32 cellular contexts compared by ENCODE assay signal in the genomic region with DNA sequence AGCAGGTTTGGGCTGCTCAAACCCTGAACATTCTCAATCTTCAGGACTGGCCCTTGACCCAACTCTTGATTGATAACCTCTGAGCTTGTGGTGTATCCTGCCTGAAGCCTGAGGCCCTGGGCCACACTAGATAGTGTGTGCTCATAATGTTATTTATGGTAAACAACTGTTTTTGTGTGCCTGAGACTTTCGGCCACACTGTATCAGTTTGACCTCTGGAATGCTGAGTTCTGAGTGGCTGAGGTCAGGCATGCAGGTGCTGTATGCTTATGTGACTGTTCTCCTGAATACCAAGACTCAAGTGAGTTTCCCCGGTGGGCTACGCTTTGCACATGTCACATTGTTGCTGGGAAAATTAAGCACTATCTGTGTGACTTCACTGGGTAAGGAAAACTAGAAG.
"Had no signal": no experiment of that assay in that cellular context is flagged by ENCODE, and none has a peak within 500 bp of the region (broad histone marks: within the 10 kb centered on the region; RNA-seq: fewer than 3 reads in every experiment).

No MANE protein-coding gene starts in this region.

- H3K27me3 ChIP-seq: ascending aorta, MG63, Peyer's patch had no signal

- H3K36me3 ChIP-seq: ascending aorta, MG63, Peyer's patch had no signal

- DNase-seq: activated CD4-positive, alpha-beta T cell treated with anti-CD3 and anti-CD28 coated beads for 1 hour; activated CD4-positive, alpha-beta T cell treated with anti-CD3 and anti-CD28 coated beads, Interleukin-2, amount 10 ng/mL, durations not matched to agents 7 days and 5 days; activated CD4-positive, alpha-beta T cell treated with anti-CD3 and anti-CD28 coated beads, Interleukin-2, amount 50 U/mL, for 48 hours; activated CD4-positive, CD25-positive, alpha-beta regulatory T cell; activated CD8-positive, alpha-beta T cell treated with anti-CD3 and anti-CD28 coated beads, Interleukin-2, amount 10 ng/mL, durations not matched to agents 7 days and 5 days; activated gamma-delta T cell; activated naive CD4-positive, alpha-beta T cell treated with Interleukin-2 at 50 U/mL for 16 hours; activated naive CD8-positive, alpha-beta T cell treated with anti-CD3 and anti-CD28 coated beads, Interleukin-2, amount 10 ng/mL, durations not matched to agents 7 days and 5 days; activated T-cell treated with anti-CD3 and anti-CD28 coated beads, Interleukin-2, amount 50 U/mL, for 24 hours; amygdala; Kasumi-1; KG1; MG63; MV-4-11; NCI-H1092; NCI-H1436 treated with DMSO at 0.1 percent for 48 hours; NCI-H1694 treated with DMSO at 0.1 percent for 48 hours; NCI-H2029; NCI-H345; NCI-H524 treated with DMSO at 0.1 percent for 48 hours; NK-92 treated with Interleukin-12 subunit alpha and Interleukin-12 subunit beta, amount 100 ng/mL, for 24 hours; PC-3; Peyer's patch; RPMI8226; SIG-M5; SW 1271; T-helper 1 cell; T-helper 2 cell; T-helper 9 cell had no signal

- H3K27ac ChIP-seq: ascending aorta, Peyer's patch, VCaP had no signal

- H3K4me3 ChIP-seq: ascending aorta, MG63, Peyer's patch had no signal

- ATAC-seq: activated CD8-positive, alpha-beta T cell treated with anti-CD3 and anti-CD28 coated beads, Interleukin-2, amount 10 ng/mL, durations not matched to agents 7 days and 5 days; PC-3; SK-N-SH treated with all-trans-retinoic acid at 6 μM for 48 hours had no signal

- H3K9me3 ChIP-seq: Peyer's patch had no signal

- H3K4me1 ChIP-seq: ascending aorta, Peyer's patch had no signal
